In genomic region chr5:128084228-128085167, GRCh38 we compare ENCODE assay signal across 1 cellular context.
TF ChIP-seq lines count a peak whose summit lies in the region.

No MANE protein-coding gene starts in this region.

TF ChIP-seq in HepG2, 621 proteins besides CTCF, POLR2A, EP300 and RAD21 (continued from another document):
- TF ChIP-seq TIGD3 (CRISPR knock-in tag; IDR thresholded peaks at IDR 0.05; ENCODE audit: borderline replicate concordance) (no peak), ZBTB7B (CRISPR knock-in tag; IDR thresholded peaks at IDR 0.05) (no peak), POLR2G (IDR thresholded peaks at IDR 0.05; ENCODE audit: low read depth, low read length) (no peak), ZNF414 (CRISPR knock-in tag; IDR thresholded peaks at IDR 0.05) (no peak), MYC (CRISPR knock-in tag; IDR thresholded peaks at IDR 0.05; ENCODE audit: borderline replicate concordance) (no peak), NFATC3 (CRISPR knock-in tag; IDR thresholded peaks at IDR 0.05) (no peak), ZNF749 (CRISPR knock-in tag; IDR thresholded peaks at IDR 0.05; ENCODE audit: borderline replicate concordance) (no peak), ZNF451 (CRISPR knock-in tag; IDR thresholded peaks at IDR 0.05) (no peak), ZNF136 (CRISPR knock-in tag; IDR thresholded peaks at IDR 0.05; ENCODE audit: low read depth) (no peak), HDAC2 (CRISPR knock-in tag; IDR thresholded peaks at IDR 0.05) (no peak), TARDBP (CRISPR knock-in tag; IDR thresholded peaks at IDR 0.05) (no peak), PATZ1 (CRISPR knock-in tag; IDR thresholded peaks at IDR 0.05) (no peak), ZNF224 (CRISPR knock-in tag; IDR thresholded peaks at IDR 0.05) (no peak), HIC2 (CRISPR knock-in tag; IDR thresholded peaks at IDR 0.05; ENCODE audit: low read depth) (no peak)
- TF ChIP-seq, protein P1, sequence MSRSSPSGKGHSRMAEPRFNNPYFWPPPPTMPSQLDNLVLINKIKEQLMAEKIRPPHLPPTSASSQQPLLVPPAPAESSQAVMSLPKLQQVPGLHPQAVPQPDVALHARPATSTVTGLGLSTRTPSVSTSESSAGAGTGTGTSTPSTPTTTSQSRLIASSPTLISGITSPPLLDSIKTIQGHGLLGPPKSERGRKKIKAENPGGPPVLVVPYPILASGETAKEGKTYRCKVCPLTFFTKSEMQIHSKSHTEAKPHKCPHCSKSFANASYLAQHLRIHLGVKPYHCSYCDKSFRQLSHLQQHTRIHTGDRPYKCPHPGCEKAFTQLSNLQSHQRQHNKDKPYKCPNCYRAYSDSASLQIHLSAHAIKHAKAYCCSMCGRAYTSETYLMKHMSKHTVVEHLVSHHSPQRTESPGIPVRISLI (CRISPR knock-in tag; IDR thresholded peaks at IDR 0.05; ENCODE audit: borderline replicate concordance), result no peak
